In genomic region chr4:12360391-12360790, GRCh38 we compare ENCODE assay signal across 18 cellular contexts.
A peak's percentile ranks its signal among the peaks of the same experiment; 100 is the strongest.
DNase-seq lines count a peak whose midpoint lies in the region; ATAC-seq and TF ChIP-seq lines count a peak whose summit lies in the region.
"Had no signal": no experiment of that assay in that cellular context is flagged by ENCODE, and none has a peak within 500 bp of the region (broad histone marks: within the 10 kb centered on the region; RNA-seq: fewer than 3 reads in every experiment).

No MANE protein-coding gene starts in this region.

- H3K4me1 Mint-ChIP-seq in activated T-cell treated with anti-CD3 and anti-CD28 coated beads, Interleukin-2, amount 50 U/mL, for 72 hours (ENCODE audit: low read depth), result no peaks in the 10 kb centered on the region
- H3K4me1 Mint-ChIP-seq: CD4-positive, CD25-positive, alpha-beta regulatory T cell had no signal

- no peak overlapping the region for H3K4me3 ChIP-seq in fibroblast of pulmonary artery (replicated peaks; ENCODE audit: low read depth, low read length)
- H3K4me3 ChIP-seq: K562, Peyer's patch, SK-N-MC had no signal

- peaks cover 20% of the 10 kb centered on the region in 2 donors for H3K9me3 Mint-ChIP-seq in activated T-cell treated with anti-CD3 and anti-CD28 coated beads, Interleukin-2, amount 50 U/mL, for 72 hours

- H3K4me3 Mint-ChIP-seq in activated T-cell treated with anti-CD3 and anti-CD28 coated beads, Interleukin-2, amount 50 U/mL, for 72 hours, result no peak overlapping the region
- H3K4me3 Mint-ChIP-seq: CD4-positive, CD25-positive, alpha-beta regulatory T cell had no signal

- no peak for TF ChIP-seq CTCF in fibroblast of pulmonary artery (IDR thresholded peaks at IDR 0.05; ENCODE audit: low read length, missing control alignments)

- H3K36me3 Mint-ChIP-seq in activated T-cell treated with anti-CD3 and anti-CD28 coated beads, Interleukin-2, amount 50 U/mL, for 72 hours (ENCODE audit: insufficient read depth in 2 of 2), result no peaks in the 10 kb centered on the region
- H3K36me3 Mint-ChIP-seq: CD4-positive, CD25-positive, alpha-beta regulatory T cell had no signal

- no peaks in the 10 kb centered on the region for H3K27me3 Mint-ChIP-seq in activated T-cell treated with anti-CD3 and anti-CD28 coated beads, Interleukin-2, amount 50 U/mL, for 72 hours (ENCODE audit: low read depth)
- H3K27me3 Mint-ChIP-seq: CD4-positive, CD25-positive, alpha-beta regulatory T cell had no signal

- no peak overlapping the region for H3K27ac Mint-ChIP-seq in activated T-cell treated with anti-CD3 and anti-CD28 coated beads, Interleukin-2, amount 50 U/mL, for 72 hours
- H3K27ac Mint-ChIP-seq: CD4-positive, CD25-positive, alpha-beta regulatory T cell had no signal

- DNase-seq in RKO (ENCODE audit: low spot score) (peak; percentile 6), astrocyte of the hippocampus (ENCODE audit: low read depth, low spot score) (peak; percentile 0), fibroblast of pulmonary artery (ENCODE audit: low read depth) (peak; percentile 70), hippocampal formation (lab: John Stamatoyannopoulos, UW) (no peak), NCI-H524 treated with DMSO at 0.1 percent for 48 hours (lab: John Stamatoyannopoulos, UW) (no peak)
- DNase-seq in activated T-cell treated with anti-CD3 and anti-CD28 coated beads, Interleukin-2, amount 50 U/mL, for 72 hours, result no peak
- DNase-seq: CD4-positive, CD25-positive, alpha-beta regulatory T cell; EL; GF-D8; NCI-H1092; NCI-H1436; NCI-H187 treated with DMSO at 0.1 percent for 48 hours; NCI-H748 treated with DMSO at 0.1 percent for 48 hours; Peyer's patch; SHP77 had no signal

- ATAC-seq in activated T-cell treated with anti-CD3 and anti-CD28 coated beads, Interleukin-2, amount 50 U/mL, for 72 hours (replicated peaks in 1 of 2), result no peak
- no peak for ATAC-seq in GM21367 (IDR thresholded peaks at IDR 0.05; ENCODE audit: unreplicated experiment)
- ATAC-seq: K562 had no signal

Comparison
In these comparisons a context has a peak if more than half of its experiments do, and no peak if none do; other contexts are left out.
1. DNase-seq: peak in RKO (single experiment), astrocyte of the hippocampus (single experiment) and fibroblast of pulmonary artery (single experiment); none in hippocampal formation (0 of 2), NCI-H524 treated with DMSO at 0.1 percent for 48 hours (single experiment) and activated T-cell treated with anti-CD3 and anti-CD28 coated beads, Interleukin-2, amount 50 U/mL, for 72 hours (0 of 2).